ENCODE assay signal across 33 cellular contexts in the genomic region with DNA sequence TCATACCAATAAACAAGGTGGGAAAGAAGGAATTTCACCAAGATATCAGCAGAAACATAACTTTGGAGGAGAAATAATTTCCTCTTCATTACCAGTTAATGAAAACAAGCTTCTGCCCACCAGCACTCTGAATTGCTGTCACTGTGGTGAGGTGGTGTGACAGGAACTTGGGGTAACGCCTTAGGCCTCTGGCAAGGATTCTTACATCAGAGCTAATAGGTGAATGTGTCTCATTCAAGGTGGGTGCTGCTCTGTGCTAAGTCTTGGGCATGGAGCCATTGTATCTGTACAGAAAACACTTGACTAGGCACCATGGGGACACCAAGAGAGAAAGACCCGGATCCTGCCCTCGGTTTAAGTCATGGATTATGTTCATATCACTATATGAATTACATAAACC. TPM values are rescaled to one million over a fixed set of nuclear protein-coding genes. Genes with fewer than 3 reads are reported as not detected.
"Had no signal": no experiment of that assay in that cellular context is flagged by ENCODE, and none has a peak within 500 bp of the region (broad histone marks: within the 10 kb centered on the region; RNA-seq: fewer than 3 reads in every experiment).

No MANE protein-coding gene starts in this region.

- H3K4me1 ChIP-seq: Peyer's patch had no signal

- ATAC-seq: activated naive CD8-positive, alpha-beta T cell treated with anti-CD3 and anti-CD28 coated beads, Interleukin-2, amount 50 U/mL, for 24 hours; activated T-cell treated with anti-CD3 and anti-CD28 coated beads, Interleukin-2, amount 50 U/mL, for 4 hours; PC-3 had no signal

- H3K4me1 Mint-ChIP-seq: activated CD4-positive, alpha-beta memory T cell treated with anti-CD3 and anti-CD28 coated beads, Interleukin-2, amount 10 ng/mL, durations not matched to agents 7 days and 5 days; activated naive CD8-positive, alpha-beta T cell treated with anti-CD3 and anti-CD28 coated beads, Interleukin-2, amount 50 U/mL, for 24 hours; brain had no signal

- H3K9me3 ChIP-seq: Peyer's patch had no signal

- H3K4me3 ChIP-seq: Peyer's patch had no signal

- H3K4me3 Mint-ChIP-seq: activated CD4-positive, alpha-beta memory T cell treated with anti-CD3 and anti-CD28 coated beads, Interleukin-2, amount 10 ng/mL, durations not matched to agents 7 days and 5 days; activated naive CD4-positive, alpha-beta T cell treated with anti-CD3 and anti-CD28 coated beads for 36 hours; activated naive CD8-positive, alpha-beta T cell; activated naive CD8-positive, alpha-beta T cell treated with anti-CD3 and anti-CD28 coated beads, Interleukin-2, amount 50 U/mL, for 24 hours; activated T-cell treated with anti-CD3 and anti-CD28 coated beads, Interleukin-2, amount 50 U/mL, for 4 hours; activated T-helper 1 cell treated with anti-CD3 and anti-CD28 coated beads, Interleukin-12 subunit alpha, Interleukin-12 subunit beta, Interleukin-2, Interleukin-4 antibody, amounts not matched to agents 30 ng/mL and 10 ng/mL and 1 ng/mL, durations not matched to agents 14 hours and 24 hours and 36 hours; brain had no signal

- DNase-seq: activated CD4-positive, alpha-beta memory T cell treated with anti-CD3 and anti-CD28 coated beads, Interleukin-2, amount 10 ng/mL, durations not matched to agents 7 days and 5 days; activated CD4-positive, alpha-beta T cell treated with anti-CD3 and anti-CD28 coated beads for 1 hour; activated CD4-positive, alpha-beta T cell treated with anti-CD3 and anti-CD28 coated beads for 48 hours; activated CD4-positive, CD25-positive, alpha-beta regulatory T cell; activated gamma-delta T cell treated with Interleukin-2 at 50 U/mL for 16 hours; activated naive CD4-positive, alpha-beta T cell treated with anti-CD3 and anti-CD28 coated beads for 36 hours; activated naive CD8-positive, alpha-beta T cell treated with anti-CD3 and anti-CD28 coated beads, Interleukin-2, amount 50 U/mL, for 24 hours; activated T-cell treated with anti-CD3 and anti-CD28 coated beads for 4 hours; activated T-cell treated with anti-CD3 and anti-CD28 coated beads, Interleukin-2, amount 50 U/mL, for 4 hours; anterior cingulate cortex; Kasumi-1; KG1; MM.1S; MV-4-11; NCI-H1092; NCI-H1436 treated with DMSO at 0.1 percent for 48 hours; NCI-H1694 treated with DMSO at 0.1 percent for 48 hours; NCI-H2029; NCI-H345; NCI-H524 treated with DMSO at 0.1 percent for 48 hours; PC-3; Peyer's patch; Right ventricle myocardium superior; SW 1271; T-helper 1 cell; T1000; WERI-Rb-1 had no signal

- H3K9me3 Mint-ChIP-seq: activated CD4-positive, alpha-beta memory T cell treated with anti-CD3 and anti-CD28 coated beads, Interleukin-2, amount 10 ng/mL, durations not matched to agents 7 days and 5 days; activated T-helper 1 cell treated with anti-CD3 and anti-CD28 coated beads, Interleukin-12 subunit alpha, Interleukin-12 subunit beta, Interleukin-2, Interleukin-4 antibody, amounts not matched to agents 30 ng/mL and 10 ng/mL and 1 ng/mL, durations not matched to agents 14 hours and 24 hours and 36 hours had no signal

- H3K27ac ChIP-seq: Peyer's patch, RWPE1, WERI-Rb-1 had no signal

- H3K36me3 Mint-ChIP-seq: activated naive CD8-positive, alpha-beta T cell; brain had no signal

- H3K27ac Mint-ChIP-seq: activated CD4-positive, alpha-beta memory T cell treated with anti-CD3 and anti-CD28 coated beads, Interleukin-2, amount 10 ng/mL, durations not matched to agents 7 days and 5 days; activated naive CD4-positive, alpha-beta T cell treated with anti-CD3 and anti-CD28 coated beads for 36 hours; activated naive CD8-positive, alpha-beta T cell; activated naive CD8-positive, alpha-beta T cell treated with anti-CD3 and anti-CD28 coated beads, Interleukin-2, amount 50 U/mL, for 24 hours; activated T-helper 1 cell treated with anti-CD3 and anti-CD28 coated beads, Interleukin-12 subunit alpha, Interleukin-12 subunit beta, Interleukin-2, Interleukin-4 antibody, amounts not matched to agents 30 ng/mL and 10 ng/mL and 1 ng/mL, durations not matched to agents 14 hours and 24 hours and 36 hours; brain had no signal

- H3K27me3 ChIP-seq: Peyer's patch had no signal

- H3K36me3 ChIP-seq: Peyer's patch, WERI-Rb-1 had no signal

RNA-seq across cellular contexts. Expression of gene LOXL4, which starts 8.3 kb away (rescaled TPM):
- total RNA-seq: activated CD4-positive, alpha-beta memory T cell treated with anti-CD3 and anti-CD28 coated beads, Interleukin-2, amount 10 ng/mL, durations not matched to agents 7 days and 5 days; activated CD8-positive, alpha-beta memory T cell treated with anti-CD3 and anti-CD28 coated beads for 36 hours; activated naive CD4-positive, alpha-beta T cell treated with anti-CD3 and anti-CD28 coated beads for 36 hours; activated T-cell treated with anti-CD3 and anti-CD28 coated beads, Interleukin-2, amount 50 U/mL, for 4 hours; activated T-helper 1 cell treated with anti-CD3 and anti-CD28 coated beads, Interleukin-12 subunit alpha, Interleukin-12 subunit beta, Interleukin-2, Interleukin-4 antibody, amounts not matched to agents 30 ng/mL and 10 ng/mL and 1 ng/mL, durations not matched to agents 14 hours and 24 hours and 36 hours; T-helper 2 cell treated with Interferon-gamma antibody and Interleukin-4, amounts not matched to agents 100 ng/mL and 5 ng/mL, for 36 hours had no signal
